ENCODE assay signal across 39 cellular contexts in the genomic region with DNA sequence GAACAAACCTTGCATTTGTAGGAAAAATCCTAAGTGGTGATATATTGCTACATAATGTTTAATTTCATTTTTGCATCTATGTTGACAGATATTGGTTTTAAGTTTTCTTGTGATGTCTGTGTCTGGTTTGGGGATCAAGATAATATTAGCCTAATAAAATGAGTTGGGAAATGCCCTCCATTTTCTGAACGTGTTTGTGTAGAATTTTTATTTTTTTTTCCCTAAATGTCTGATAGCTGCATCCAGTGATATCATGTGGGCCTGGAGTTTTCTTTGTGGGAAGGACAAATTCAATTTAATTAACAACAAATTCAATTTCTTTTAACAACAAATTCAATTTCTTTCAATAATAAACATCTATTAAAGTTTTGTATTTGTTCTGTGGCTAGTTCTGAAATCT.
"Had no signal": no experiment of that assay in that cellular context is flagged by ENCODE, and none has a peak within 500 bp of the region (broad histone marks: within the 10 kb centered on the region; RNA-seq: fewer than 3 reads in every experiment).

No MANE protein-coding gene starts in this region.

- H3K27ac Mint-ChIP-seq: activated B cell treated with CpG ODN at 0.5 μM for 24 hours; activated CD4-positive, alpha-beta memory T cell treated with anti-CD3 and anti-CD28 coated beads for 36 hours; activated CD4-positive, alpha-beta T cell treated with anti-CD3 and anti-CD28 coated beads, Interleukin-2, amount 10 ng/mL, durations not matched to agents 24 days and 14 days; activated CD8-positive, alpha-beta memory T cell treated with anti-CD3 and anti-CD28 coated beads, Interleukin-2, amount 10 ng/mL, durations not matched to agents 7 days and 5 days; activated CD8-positive, alpha-beta T cell treated with anti-CD3 and anti-CD28 coated beads, Interleukin-2, amount 10 ng/mL, durations not matched to agents 7 days and 5 days; activated naive CD4-positive, alpha-beta T cell treated with anti-CD3 and anti-CD28 coated beads for 36 hours; activated naive CD4-positive, alpha-beta T cell treated with anti-CD3 and anti-CD28 coated beads, Interleukin-2, amount 50 U/mL, for 24 hours; activated naive CD8-positive, alpha-beta T cell treated with anti-CD3 and anti-CD28 coated beads for 36 hours; activated naive CD8-positive, alpha-beta T cell treated with anti-CD3 and anti-CD28 coated beads, Interleukin-2, amount 50 U/mL, for 24 hours; activated T-helper 1 cell treated with anti-CD3 and anti-CD28 coated beads, Interleukin-12 subunit alpha, Interleukin-12 subunit beta, Interleukin-2, Interleukin-4 antibody, amounts not matched to agents 30 ng/mL and 10 ng/mL and 1 ng/mL, durations not matched to agents 14 hours and 24 hours and 36 hours; activated T-helper 2 cell treated with anti-CD3 and anti-CD28 coated beads, Interferon-gamma antibody, Interleukin-2, Interleukin-4, amounts not matched to agents 10 μg/mL and 5 μg/mL and 100 μg/mL, durations not matched to agents 14 hours and 24 hours and 36 hours; brain; dendritic cell treated with granulocyte-macrophage colony-stimulating factor and Interleukin-4, amounts not matched to agents 40 ng/mL and 50 ng/mL, for 4 days; endodermal cell; T-helper 2 cell treated with Interferon-gamma antibody and Interleukin-4, amounts not matched to agents 5 μg/mL and 100 μg/mL, for 36 hours had no signal

- DNase-seq: activated B cell treated with CpG ODN at 0.5 μM for 24 hours; activated CD4-positive, alpha-beta memory T cell treated with anti-CD3 and anti-CD28 coated beads for 36 hours; activated CD4-positive, alpha-beta T cell treated with anti-CD3 and anti-CD28 coated beads, Interleukin-2, amount 10 ng/mL, durations not matched to agents 24 days and 14 days; activated CD8-positive, alpha-beta memory T cell treated with anti-CD3 and anti-CD28 coated beads, Interleukin-2, amount 10 ng/mL, durations not matched to agents 7 days and 5 days; activated CD8-positive, alpha-beta memory T cell treated with anti-CD3 and anti-CD28 coated beads, Interleukin-2, amount 50 U/mL, for 4 hours; activated CD8-positive, alpha-beta T cell treated with anti-CD3 and anti-CD28 coated beads, Interleukin-2, amount 10 ng/mL, durations not matched to agents 7 days and 5 days; activated effector memory CD4-positive, alpha-beta T cell treated with anti-CD3 and anti-CD28 coated beads, Interleukin-2, amount 50 U/mL, for 16 hours; activated naive CD4-positive, alpha-beta T cell treated with anti-CD3 and anti-CD28 coated beads for 36 hours; activated naive CD8-positive, alpha-beta T cell treated with anti-CD3 and anti-CD28 coated beads for 36 hours; activated naive CD8-positive, alpha-beta T cell treated with anti-CD3 and anti-CD28 coated beads, Interleukin-2, amount 50 U/mL, for 24 hours; activated T-cell treated with anti-CD3 and anti-CD28 coated beads, Interleukin-2, amount 50 U/mL, for 1 hour; activated T-cell treated with anti-CD3 and anti-CD28 coated beads, Interleukin-2, amount 50 U/mL, for 48 hours; adrenal gland; amygdala; aorta; central memory CD4-positive, alpha-beta T cell; cerebellar nuclear complex; dorsolateral prefrontal cortex; effector memory CD4-positive, alpha-beta T cell; endodermal cell; erythroblast; foreskin keratinocyte; gastrocnemius medialis; glutamatergic neuron; heart left ventricle; T-helper 17 cell; T1000; WERI-Rb-1 had no signal

- H3K4me1 Mint-ChIP-seq: activated B cell treated with CpG ODN at 0.5 μM for 24 hours; activated CD4-positive, alpha-beta T cell treated with anti-CD3 and anti-CD28 coated beads, Interleukin-2, amount 10 ng/mL, durations not matched to agents 24 days and 14 days; activated CD8-positive, alpha-beta memory T cell treated with anti-CD3 and anti-CD28 coated beads, Interleukin-2, amount 10 ng/mL, durations not matched to agents 7 days and 5 days; activated naive CD4-positive, alpha-beta T cell treated with anti-CD3 and anti-CD28 coated beads, Interleukin-2, amount 50 U/mL, for 24 hours; activated naive CD8-positive, alpha-beta T cell treated with anti-CD3 and anti-CD28 coated beads for 36 hours; activated naive CD8-positive, alpha-beta T cell treated with anti-CD3 and anti-CD28 coated beads, Interleukin-2, amount 50 U/mL, for 24 hours; brain; endodermal cell had no signal

- ATAC-seq: activated CD4-positive, CD25-positive, alpha-beta regulatory T cell treated with anti-CD3 and anti-CD28 coated beads, Interleukin-2, amount 50 U/mL, for 24 hours; activated CD8-positive, alpha-beta memory T cell treated with anti-CD3 and anti-CD28 coated beads, Interleukin-2, amount 10 ng/mL, durations not matched to agents 7 days and 5 days; activated CD8-positive, alpha-beta T cell treated with anti-CD3 and anti-CD28 coated beads, Interleukin-2, amount 10 ng/mL, durations not matched to agents 7 days and 5 days; activated naive CD8-positive, alpha-beta T cell treated with anti-CD3 and anti-CD28 coated beads, Interleukin-2, amount 50 U/mL, for 24 hours; foreskin keratinocyte; gastrocnemius medialis; heart left ventricle; T-helper 17 cell had no signal

- H3K4me1 ChIP-seq: adrenal gland, breast epithelium, esophagus muscularis mucosa, foreskin keratinocyte, gastrocnemius medialis, heart left ventricle had no signal

- H3K9me3 Mint-ChIP-seq: activated B cell treated with CpG ODN at 0.5 μM for 24 hours; activated CD4-positive, alpha-beta T cell treated with anti-CD3 and anti-CD28 coated beads, Interleukin-2, amount 10 ng/mL, durations not matched to agents 24 days and 14 days; activated naive CD4-positive, alpha-beta T cell treated with anti-CD3 and anti-CD28 coated beads, Interleukin-2, amount 50 U/mL, for 24 hours; activated naive CD8-positive, alpha-beta T cell treated with anti-CD3 and anti-CD28 coated beads, Interleukin-2, amount 50 U/mL, for 24 hours; activated T-helper 1 cell treated with anti-CD3 and anti-CD28 coated beads, Interleukin-12 subunit alpha, Interleukin-12 subunit beta, Interleukin-2, Interleukin-4 antibody, amounts not matched to agents 30 ng/mL and 10 ng/mL and 1 ng/mL, durations not matched to agents 14 hours and 24 hours and 36 hours; activated T-helper 2 cell treated with anti-CD3 and anti-CD28 coated beads, Interferon-gamma antibody, Interleukin-2, Interleukin-4, amounts not matched to agents 10 μg/mL and 5 μg/mL and 100 μg/mL, durations not matched to agents 14 hours and 24 hours and 36 hours; dendritic cell treated with granulocyte-macrophage colony-stimulating factor and Interleukin-4, amounts not matched to agents 40 ng/mL and 50 ng/mL, for 4 days; T-helper 2 cell treated with Interferon-gamma antibody and Interleukin-4, amounts not matched to agents 5 μg/mL and 100 μg/mL, for 36 hours had no signal

- H3K27ac ChIP-seq: adrenal gland, breast epithelium, cardiac muscle cell, coronary artery, dorsolateral prefrontal cortex, esophagus muscularis mucosa, foreskin keratinocyte, gastrocnemius medialis, heart left ventricle, WERI-Rb-1 had no signal

- H3K4me3 Mint-ChIP-seq: activated B cell treated with CpG ODN at 0.5 μM for 24 hours; activated CD4-positive, alpha-beta memory T cell treated with anti-CD3 and anti-CD28 coated beads for 36 hours; activated CD4-positive, alpha-beta T cell treated with anti-CD3 and anti-CD28 coated beads, Interleukin-2, amount 10 ng/mL, durations not matched to agents 24 days and 14 days; activated CD8-positive, alpha-beta memory T cell treated with anti-CD3 and anti-CD28 coated beads, Interleukin-2, amount 10 ng/mL, durations not matched to agents 7 days and 5 days; activated CD8-positive, alpha-beta T cell treated with anti-CD3 and anti-CD28 coated beads, Interleukin-2, amount 10 ng/mL, durations not matched to agents 7 days and 5 days; activated naive CD4-positive, alpha-beta T cell treated with anti-CD3 and anti-CD28 coated beads for 36 hours; activated naive CD4-positive, alpha-beta T cell treated with anti-CD3 and anti-CD28 coated beads, Interleukin-2, amount 50 U/mL, for 24 hours; activated naive CD8-positive, alpha-beta T cell treated with anti-CD3 and anti-CD28 coated beads for 36 hours; activated naive CD8-positive, alpha-beta T cell treated with anti-CD3 and anti-CD28 coated beads, Interleukin-2, amount 50 U/mL, for 24 hours; activated T-helper 1 cell treated with anti-CD3 and anti-CD28 coated beads, Interleukin-12 subunit alpha, Interleukin-12 subunit beta, Interleukin-2, Interleukin-4 antibody, amounts not matched to agents 30 ng/mL and 10 ng/mL and 1 ng/mL, durations not matched to agents 14 hours and 24 hours and 36 hours; brain; dendritic cell treated with granulocyte-macrophage colony-stimulating factor and Interleukin-4, amounts not matched to agents 40 ng/mL and 50 ng/mL, for 4 days; endodermal cell; T-helper 17 cell; T-helper 2 cell treated with Interferon-gamma antibody and Interleukin-4, amounts not matched to agents 5 μg/mL and 100 μg/mL, for 36 hours had no signal

- H3K27me3 Mint-ChIP-seq: activated B cell treated with CpG ODN at 0.5 μM for 24 hours; activated CD4-positive, alpha-beta memory T cell treated with anti-CD3 and anti-CD28 coated beads for 36 hours; activated CD4-positive, alpha-beta T cell treated with anti-CD3 and anti-CD28 coated beads, Interleukin-2, amount 10 ng/mL, durations not matched to agents 24 days and 14 days; activated CD8-positive, alpha-beta memory T cell treated with anti-CD3 and anti-CD28 coated beads, Interleukin-2, amount 10 ng/mL, durations not matched to agents 7 days and 5 days; activated naive CD4-positive, alpha-beta T cell treated with anti-CD3 and anti-CD28 coated beads, Interleukin-2, amount 50 U/mL, for 24 hours; activated naive CD8-positive, alpha-beta T cell treated with anti-CD3 and anti-CD28 coated beads for 36 hours; activated naive CD8-positive, alpha-beta T cell treated with anti-CD3 and anti-CD28 coated beads, Interleukin-2, amount 50 U/mL, for 24 hours; brain; dendritic cell treated with granulocyte-macrophage colony-stimulating factor and Interleukin-4, amounts not matched to agents 40 ng/mL and 50 ng/mL, for 4 days; T-helper 17 cell had no signal

- H3K9me3 ChIP-seq: adrenal gland, breast epithelium, esophagus muscularis mucosa, gastrocnemius medialis, heart left ventricle had no signal

- H3K4me3 ChIP-seq: adrenal gland, breast epithelium, cardiac muscle cell, coronary artery, dorsolateral prefrontal cortex, esophagus muscularis mucosa, gastrocnemius medialis, heart left ventricle had no signal
